Comparison of ENCODE assay signal across 22 cellular contexts in the genomic region with DNA sequence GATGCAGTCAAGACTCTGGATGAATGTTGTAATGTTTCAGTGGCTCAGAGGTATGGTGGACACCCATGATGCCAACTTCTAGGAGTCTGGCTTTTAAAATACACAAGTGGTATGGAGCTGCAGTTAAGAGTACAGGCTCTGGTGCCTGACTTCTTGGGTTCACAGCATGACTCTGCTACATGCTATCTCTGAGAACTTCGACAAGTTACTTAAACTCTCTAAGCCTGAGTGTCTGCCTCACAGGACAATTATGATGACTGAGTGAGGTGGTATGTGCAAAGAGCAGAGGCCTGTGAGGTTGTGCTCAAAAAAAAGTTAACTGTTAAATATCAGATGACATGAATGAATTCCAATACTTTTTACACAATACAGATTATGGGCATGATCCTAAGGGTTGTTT.
A peak's percentile ranks its signal among the peaks of the same experiment; 100 is the strongest.
DNase-seq lines count a peak whose midpoint lies in the region; ATAC-seq and TF ChIP-seq lines count a peak whose summit lies in the region.
"Had no signal": no experiment of that assay in that cellular context is flagged by ENCODE, and none has a peak within 500 bp of the region (broad histone marks: within the 10 kb centered on the region; RNA-seq: fewer than 3 reads in every experiment).

No MANE protein-coding gene starts in this region.

- H3F3A ChIP-seq in GM23248 (ENCODE audit: insufficient read depth) = peaks cover 15% of the 10 kb centered on the region; the same call in 1 of the 2 replicates

- H3K27me3 ChIP-seq in GM23248 (replicated peaks; ENCODE audit: insufficient read depth) (no peaks in the 10 kb centered on the region), foreskin keratinocyte (peaks cover 5% of the 10 kb centered on the region)
- H3K27me3 ChIP-seq: breast epithelium, heart left ventricle had no signal

- in situ Hi-C loops in GM23248 (cut with MboI) = no loop called here

- H3K4me2 ChIP-seq in GM23248 (ENCODE audit: unreplicated experiment) = no peak overlapping the region
- H3K4me2 ChIP-seq: KMS-11 had no signal

- H3K9me3 ChIP-seq in GM23248 (ENCODE audit: low read depth) = no peaks in the 10 kb centered on the region
- H3K9me3 ChIP-seq: breast epithelium, heart left ventricle, prostate gland had no signal

- no peak overlapping the region for H2AFZ ChIP-seq in GM23248

- H3K27ac ChIP-seq in GM23248 (peak overlapping the region; percentile 48), foreskin keratinocyte (no peak overlapping the region)
- H3K27ac ChIP-seq: breast epithelium, C4-2B, heart left ventricle, KMS-11, prostate gland, VCaP had no signal

- no peak for TF ChIP-seq CTCF in foreskin keratinocyte (conservative IDR thresholded peaks at IDR 0.05)

- H4K20me1 ChIP-seq in GM23248 (ENCODE audit: insufficient read depth) = no peaks in the 10 kb centered on the region

- no peaks in the 10 kb centered on the region for H3K79me2 ChIP-seq in GM23248 (ENCODE audit: insufficient read depth)

- ATAC-seq in foreskin keratinocyte (peak; percentile 20), HG02588 (IDR thresholded peaks at IDR 0.05; ENCODE audit: unreplicated experiment) (no peak), HG03565 (IDR thresholded peaks at IDR 0.05; ENCODE audit: unreplicated experiment) (no peak)
- ATAC-seq: heart left ventricle had no signal

- no peak overlapping the region for H3K9ac ChIP-seq in GM23248
- H3K9ac ChIP-seq: KMS-11 had no signal

- H3K4me1 ChIP-seq in GM23248 (ENCODE audit: insufficient read depth) = peaks cover 15% of the 10 kb centered on the region
- H3K4me1 ChIP-seq in foreskin keratinocyte = no peaks in the 10 kb centered on the region
- H3K4me1 ChIP-seq: breast epithelium, prostate gland had no signal

- DNase-seq in GM23248 = peak; percentile 84
- peak; percentile 6 for DNase-seq in amniotic stem cell (lab: John Stamatoyannopoulos, UW)
- peak; percentile 2 to 25 for DNase-seq in foreskin keratinocyte
- no peak for DNase-seq in NCI-H146 (lab: John Stamatoyannopoulos, UW)
- DNase-seq in stimulated activated CD4-positive, alpha-beta T cell treated with anti-CD3 and anti-CD28 coated beads, Interleukin-4, amount 100 ng/mL, for 4 hours = no peak
- DNase-seq: activated CD4-positive, alpha-beta memory T cell treated with anti-CD3 and anti-CD28 coated beads for 36 hours; activated naive CD4-positive, alpha-beta T cell treated with anti-CD3 and anti-CD28 coated beads, Interleukin-2, amount 10 ng/mL, durations not matched to agents 7 days and 5 days; activated T-cell treated with anti-CD3 and anti-CD28 coated beads, Interleukin-2, amount 50 U/mL, for 1 hour; erythroblast; heart left ventricle; mammary epithelial cell; NCI-H1092 treated with DMSO at 0.1 percent for 48 hours; NCI-H526; Right ventricle myocardium superior; stimulated activated CD8-positive, alpha-beta memory T cell treated with anti-CD3 and anti-CD28 coated beads, Interleukin-4, amount 100 ng/mL, for 48 hours had no signal

- no peaks in the 10 kb centered on the region for H3K36me3 ChIP-seq in GM23248 (ENCODE audit: low read depth)
- H3K36me3 ChIP-seq: breast epithelium, heart left ventricle, prostate gland had no signal

- H3K9me2 ChIP-seq in GM23248 (ENCODE audit: insufficient read depth) = no peaks in the 10 kb centered on the region

- WGBS in GM23248 (ENCODE audit: low coverage in 1 of 2, low lambda C conversion rate in 2 of 2, missing lambda C conversion rate in 2 of 2), 2 experiments = 0 to 3% methylated on average over 1 of the region's 1 CpG

- no peak overlapping the region for H3K4me3 ChIP-seq in GM23248
- H3K4me3 ChIP-seq: breast epithelium, heart left ventricle, prostate gland had no signal

Comparison
In these comparisons a context has a peak if more than half of its experiments do, and no peak if none do; other contexts are left out.
1. DNase-seq: peak in GM23248 (single experiment), amniotic stem cell (single experiment) and foreskin keratinocyte (2 of 2); none in NCI-H146 (single experiment) and stimulated activated CD4-positive, alpha-beta T cell treated with anti-CD3 and anti-CD28 coated beads, Interleukin-4, amount 100 ng/mL, for 4 hours (0 of 2).